25 cellular contexts compared by ENCODE assay signal in genomic region chr6:309947-310346, GRCh38.
"Had no signal": no experiment of that assay in that cellular context is flagged by ENCODE, and none has a peak within 500 bp of the region (broad histone marks: within the 10 kb centered on the region; RNA-seq: fewer than 3 reads in every experiment).

No MANE protein-coding gene starts in this region.

- H3K9me3 Mint-ChIP-seq: T-cell had no signal

- H3K27me3 ChIP-seq: esophagus squamous epithelium, gastroesophageal sphincter, testis had no signal

- H3K27ac Mint-ChIP-seq: activated CD4-positive, alpha-beta T cell treated with anti-CD3 and anti-CD28 coated beads for 36 hours; endodermal cell; nephron progenitor cell; T-cell had no signal

- H3K27ac ChIP-seq: coronary artery, esophagus squamous epithelium, gastroesophageal sphincter, parathyroid adenoma, testis, WERI-Rb-1 had no signal

- DNase-seq: activated CD4-positive, alpha-beta T cell treated with anti-CD3 and anti-CD28 coated beads for 36 hours; activated CD4-positive, alpha-beta T cell treated with anti-CD3 and anti-CD28 coated beads, Interleukin-2, amount 50 U/mL, for 4 hours; activated CD8-positive, alpha-beta memory T cell treated with anti-CD3 and anti-CD28 coated beads for 24 hours; activated CD8-positive, alpha-beta memory T cell treated with anti-CD3 and anti-CD28 coated beads, Interleukin-2, amount 50 U/mL, for 4 hours; activated naive CD4-positive, alpha-beta T cell treated with Interleukin-2 at 50 U/mL for 16 hours; activated T-cell treated with anti-CD3 and anti-CD28 coated beads, Interleukin-2, amount 50 U/mL, for 48 hours; cerebellar nuclear complex; endodermal cell; esophagus squamous epithelium; head of caudate nucleus; hypothalamus; left ventricle myocardium superior; nephron progenitor cell; nucleus accumbens; small intestine; stimulated activated CD4-positive, alpha-beta T cell treated with anti-CD3 and anti-CD28 coated beads, Interleukin-15, amount 100 ng/mL, for 24 hours; stimulated activated naive CD4-positive, alpha-beta T cell; T-cell; testis; trophoblast cell; WERI-Rb-1 had no signal

- H3K36me3 ChIP-seq: WERI-Rb-1 had no signal

- H3K9me3 ChIP-seq: esophagus squamous epithelium, gastroesophageal sphincter, testis had no signal

- ATAC-seq: activated CD4-positive, alpha-beta T cell treated with anti-CD3 and anti-CD28 coated beads for 36 hours; gastroesophageal sphincter; left ventricle myocardium superior; sciatic nerve; T-cell had no signal

- H3K4me3 Mint-ChIP-seq: activated CD4-positive, alpha-beta T cell treated with anti-CD3 and anti-CD28 coated beads for 36 hours; endodermal cell; nephron progenitor cell; T-cell had no signal

- H3K4me3 ChIP-seq: coronary artery, esophagus squamous epithelium, gastroesophageal sphincter, testis had no signal

- H3K27me3 Mint-ChIP-seq: activated CD4-positive, alpha-beta T cell treated with anti-CD3 and anti-CD28 coated beads for 36 hours; T-cell had no signal
